In genomic region chr6:93644611-93645010, GRCh38 we compare ENCODE assay signal across 22 cellular contexts.
DNase-seq lines count a peak whose midpoint lies in the region; ATAC-seq, FAIRE-seq and TF ChIP-seq lines count a peak whose summit lies in the region.
"Had no signal": no experiment of that assay in that cellular context is flagged by ENCODE, and none has a peak within 500 bp of the region (broad histone marks: within the 10 kb centered on the region; RNA-seq: fewer than 3 reads in every experiment).

No MANE protein-coding gene starts in this region.

- H3K4me3 ChIP-seq in fibroblast of villous mesenchyme (ENCODE audit: low read depth, low read length): no peak overlapping the region
- H3K4me3 ChIP-seq: gastrocnemius medialis, lung, prostate gland, vagina had no signal

- TF ChIP-seq CTCF in fibroblast of villous mesenchyme (IDR thresholded peaks at IDR 0.05; ENCODE audit: insufficient read depth, low read depth, low read length): no peak

- TF ChIP-seq EP300 in Ishikawa (IDR thresholded peaks at IDR 0.05; ENCODE audit: borderline replicate concordance): no peak

- in situ Hi-C loops in Caki2 (cut with HindIII; ENCODE audit: low pct_unique_long_range_greater_than_20kb, low sequenced_read_pairs): no loop called here

- no peak for TF ChIP-seq POLR2A in GM12892 (IDR thresholded peaks at IDR 0.05; ENCODE audit: low read depth, low read length)

- peak; percentile 8 for DNase-seq in Caki2 (ENCODE audit: low read depth)
- DNase-seq in NCI-H774 (lab: John Stamatoyannopoulos, UW): peak; percentile 36
- peak; percentile 3 for DNase-seq in fibroblast of villous mesenchyme (ENCODE audit: low read depth)
- no peak for DNase-seq in GM12892 (ENCODE audit: insufficient read length)
- DNase-seq: activated CD8-positive, alpha-beta T cell treated with anti-CD3 and anti-CD28 coated beads, Interleukin-2, amount 10 ng/mL, durations not matched to agents 7 days and 5 days; amygdala; gastrocnemius medialis; naive thymus-derived CD8-positive, alpha-beta T cell; NCI-H2171 treated with DMSO at 0.1 percent for 48 hours; PC-3; WERI-Rb-1 had no signal

- TF ChIP-seq RAD21 in Ishikawa (IDR thresholded peaks at IDR 0.05; ENCODE audit: low read depth): no peak

- ATAC-seq in GM18868 (IDR thresholded peaks at IDR 0.05; ENCODE audit: unreplicated experiment) (no peak), HG03442 (IDR thresholded peaks at IDR 0.05; ENCODE audit: unreplicated experiment) (no peak)
- no peak for ATAC-seq in activated CD4-positive, CD25-positive, alpha-beta regulatory T cell treated with anti-CD3 and anti-CD28 coated beads, Interleukin-2, amount 50 U/mL, for 24 hours
- ATAC-seq: activated CD8-positive, alpha-beta T cell treated with anti-CD3 and anti-CD28 coated beads, Interleukin-2, amount 10 ng/mL, durations not matched to agents 7 days and 5 days; activated T-helper 17 cell treated with anti-CD3 and anti-CD28 coated beads, Interleukin-2, amount 50 U/mL, for 72 hours; gastrocnemius medialis; naive thymus-derived CD8-positive, alpha-beta T cell; PC-3; SK-N-SH treated with all-trans-retinoic acid at 6 μM for 48 hours had no signal

- FAIRE-seq in GM12892 (lab: Jason Lieb, UNC): no peak
- FAIRE-seq: D721Med, endometrium had no signal

TF ChIP-seq in Ishikawa, 13 proteins besides CTCF, POLR2A, EP300 and RAD21:
- peak; percentile 59 for TF ChIP-seq NFIC (IDR thresholded peaks at IDR 0.05)
- TF ChIP-seq MAX (IDR thresholded peaks at IDR 0.05): no peak
